ENCODE assay signal across 13 cellular contexts in genomic region chr2:105877945-105878344, GRCh38.
DNase-seq lines count a peak whose midpoint lies in the region; ATAC-seq, FAIRE-seq and TF ChIP-seq lines count a peak whose summit lies in the region.
"Had no signal": no experiment of that assay in that cellular context is flagged by ENCODE, and none has a peak within 500 bp of the region (broad histone marks: within the 10 kb centered on the region; RNA-seq: fewer than 3 reads in every experiment).

No MANE protein-coding gene starts in this region.

- peak overlapping the region; percentile 67 for H3K27ac Mint-ChIP-seq in activated CD4-positive, alpha-beta T cell treated with anti-CD3 and anti-CD28 coated beads for 36 hours
- peak overlapping the region; percentile 81 for H3K27ac Mint-ChIP-seq in activated naive CD8-positive, alpha-beta T cell treated with anti-CD3 and anti-CD28 coated beads, Interleukin-2, amount 50 U/mL, for 24 hours
- H3K27ac Mint-ChIP-seq: dendritic cell treated with granulocyte-macrophage colony-stimulating factor and Interleukin-4, amounts not matched to agents 40 ng/mL and 50 ng/mL, for 4 days had no signal

- no peak for FAIRE-seq in pancreas (lab: Jason Lieb, UNC)

- CTCF ChIA-PET in activated CD4-positive, alpha-beta T cell treated with anti-CD3 and anti-CD28 coated beads for 36 hours (lab: Charles Lee): interaction anchor here (0.7 kb wide), 1 partner anchor 135 kb away, joined by 3 read pairs; no protein-coding TSS in a partner anchor

- 26 to 34% methylated on average over 2 of the region's 2 CpGs for WGBS in pancreas, 2 donors

- no peaks in the 10 kb centered on the region for H3K27me3 ChIP-seq in pancreas
- H3K27me3 ChIP-seq: adrenal gland had no signal

- peaks cover 82% of the 10 kb centered on the region for H3K36me3 Mint-ChIP-seq in activated CD4-positive, alpha-beta T cell treated with anti-CD3 and anti-CD28 coated beads for 36 hours (ENCODE audit: low read depth)
- H3K36me3 Mint-ChIP-seq in activated naive CD8-positive, alpha-beta T cell treated with anti-CD3 and anti-CD28 coated beads, Interleukin-2, amount 50 U/mL, for 24 hours (ENCODE audit: low read depth): peaks cover 81% of the 10 kb centered on the region

- no peaks in the 10 kb centered on the region for H3K9me3 Mint-ChIP-seq in activated CD4-positive, alpha-beta T cell treated with anti-CD3 and anti-CD28 coated beads for 36 hours (ENCODE audit: low read depth)
- H3K9me3 Mint-ChIP-seq in activated naive CD8-positive, alpha-beta T cell treated with anti-CD3 and anti-CD28 coated beads, Interleukin-2, amount 50 U/mL, for 24 hours: peaks cover 6% of the 10 kb centered on the region

- H3K9me3 ChIP-seq in pancreas: no peaks in the 10 kb centered on the region
- H3K9me3 ChIP-seq: adrenal gland, prostate gland had no signal

- no peak for ATAC-seq in activated CD4-positive, alpha-beta T cell treated with anti-CD3 and anti-CD28 coated beads for 36 hours
- ATAC-seq in HG03460 (IDR thresholded peaks at IDR 0.05; ENCODE audit: unreplicated experiment) (peak; percentile 29), pancreas (peak; percentile 43 to 62 (median 53))
- ATAC-seq in activated naive CD8-positive, alpha-beta T cell treated with anti-CD3 and anti-CD28 coated beads, Interleukin-2, amount 50 U/mL, for 24 hours: no peak

- POLR2A ChIA-PET in activated CD4-positive, alpha-beta T cell treated with anti-CD3 and anti-CD28 coated beads for 36 hours (lab: Charles Lee): no interaction called here

- H3K4me3 ChIP-seq in pancreas: no peak overlapping the region
- H3K4me3 ChIP-seq: adrenal gland, prostate gland had no signal

- peaks cover 93% of the 10 kb centered on the region for H3K4me1 Mint-ChIP-seq in activated CD4-positive, alpha-beta T cell treated with anti-CD3 and anti-CD28 coated beads for 36 hours
- peaks cover 89% of the 10 kb centered on the region for H3K4me1 Mint-ChIP-seq in activated naive CD8-positive, alpha-beta T cell treated with anti-CD3 and anti-CD28 coated beads, Interleukin-2, amount 50 U/mL, for 24 hours

- intact Hi-C loops in activated CD4-positive, alpha-beta T cell treated with anti-CD3 and anti-CD28 coated beads for 36 hours (cut with DNase I, micrococcal nuclease): no loop called here
- intact Hi-C loops in pancreas (cut with DNase I): no loop called here

- DNase-seq in activated CD4-positive, alpha-beta T cell treated with anti-CD3 and anti-CD28 coated beads for 36 hours: no peak
- DNase-seq in activated CD4-positive, alpha-beta T cell treated with anti-CD3 and anti-CD28 coated beads for 48 hours: no peak
- no peak for DNase-seq in activated naive CD8-positive, alpha-beta T cell treated with anti-CD3 and anti-CD28 coated beads, Interleukin-2, amount 50 U/mL, for 24 hours
- DNase-seq in pancreas (peak in 1 of 6 donors; percentile 26), T-helper 9 cell (no peak), UCSD-AML1 (lab: John Stamatoyannopoulos, UW; ENCODE audit: unreplicated experiment) (no peak), cortex of kidney (lab: John Stamatoyannopoulos, UW) (no peak)
- DNase-seq: adrenal gland, KG1, NCI-H2171 treated with DMSO at 0.1 percent for 48 hours had no signal

- TF ChIP-seq CTCF in pancreas (IDR thresholded peaks at IDR 0.05): no peak

- H3K27ac ChIP-seq in pancreas: peak overlapping the region in 1 of 4 donors; percentile 2
- H3K27ac ChIP-seq: adrenal gland, prostate gland had no signal

- H3K27me3 Mint-ChIP-seq in activated CD4-positive, alpha-beta T cell treated with anti-CD3 and anti-CD28 coated beads for 36 hours: no peaks in the 10 kb centered on the region
- H3K27me3 Mint-ChIP-seq in activated naive CD8-positive, alpha-beta T cell treated with anti-CD3 and anti-CD28 coated beads, Interleukin-2, amount 50 U/mL, for 24 hours: no peaks in the 10 kb centered on the region
- H3K27me3 Mint-ChIP-seq: dendritic cell treated with granulocyte-macrophage colony-stimulating factor and Interleukin-4, amounts not matched to agents 40 ng/mL and 50 ng/mL, for 4 days had no signal

- peaks cover 0 to 9% (median 0%) of the 10 kb centered on the region in 3 donors for H3K36me3 ChIP-seq in pancreas
- H3K36me3 ChIP-seq: prostate gland had no signal

- peaks cover 0 to 17% (median 9%) of the 10 kb centered on the region in 3 donors for H3K4me1 ChIP-seq in pancreas
- H3K4me1 ChIP-seq: adrenal gland, prostate gland had no signal

- H3K4me3 Mint-ChIP-seq in activated CD4-positive, alpha-beta T cell treated with anti-CD3 and anti-CD28 coated beads for 36 hours: no peak overlapping the region
- H3K4me3 Mint-ChIP-seq in activated naive CD8-positive, alpha-beta T cell treated with anti-CD3 and anti-CD28 coated beads, Interleukin-2, amount 50 U/mL, for 24 hours: no peak overlapping the region
- H3K4me3 Mint-ChIP-seq: dendritic cell treated with granulocyte-macrophage colony-stimulating factor and Interleukin-4, amounts not matched to agents 40 ng/mL and 50 ng/mL, for 4 days had no signal

Comparison
In these comparisons a context has a peak if more than half of its experiments do, and no peak if none do; other contexts are left out.
1. ATAC-seq: peak in HG03460 (single experiment) and pancreas (4 of 4); none in activated CD4-positive, alpha-beta T cell treated with anti-CD3 and anti-CD28 coated beads for 36 hours (single experiment) and activated naive CD8-positive, alpha-beta T cell treated with anti-CD3 and anti-CD28 coated beads, Interleukin-2, amount 50 U/mL, for 24 hours (single experiment).